13 cellular contexts compared by ENCODE assay signal in genomic region chr2:237978058-237978712, GRCh38. TPM values are rescaled to one million over a fixed set of nuclear protein-coding genes. Genes with fewer than 3 reads are reported as not detected.
DNase-seq lines count a peak whose midpoint lies in the region; ATAC-seq and TF ChIP-seq lines count a peak whose summit lies in the region.
"Had no signal": no experiment of that assay in that cellular context is flagged by ENCODE, and none has a peak within 500 bp of the region (broad histone marks: within the 10 kb centered on the region; RNA-seq: fewer than 3 reads in every experiment).

No MANE protein-coding gene starts in this region.

- no peak for TF ChIP-seq POLR2A in body of pancreas (IDR thresholded peaks at IDR 0.05)

- intact Hi-C loops in Right ventricle myocardium superior (cut with DNase I) (no loop called here), Right ventricle myocardium inferior (cut with DNase I) (no loop called here), body of pancreas (cut with DNase I) (no loop called here)

- WGBS in body of pancreas, 2 donors: 66 to 74% methylated on average over 5 to 8 of the region's 8 CpGs

- H3K27ac ChIP-seq in body of pancreas: no peak overlapping the region
- H3K27ac ChIP-seq: brain microvascular endothelial cell had no signal

- no peaks in the 10 kb centered on the region for H3K9me3 Mint-ChIP-seq in immature natural killer cell
- H3K9me3 Mint-ChIP-seq: stimulated activated naive CD8-positive, alpha-beta T cell treated with anti-CD3 and anti-CD28 coated beads, Interleukin-15, Interleukin-2, amounts not matched to agents 100 ng/mL and 50 ng/mL, for 24 hours had no signal

- peaks cover 0 to 1% (median 0%) of the 10 kb centered on the region in 3 donors for H3K27me3 Mint-ChIP-seq in immature natural killer cell (ENCODE audit: low read depth in 3 of 3)
- H3K27me3 Mint-ChIP-seq: CD4-positive, CD25-positive, alpha-beta regulatory T cell; stimulated activated naive CD8-positive, alpha-beta T cell treated with anti-CD3 and anti-CD28 coated beads, Interleukin-15, Interleukin-2, amounts not matched to agents 100 ng/mL and 50 ng/mL, for 24 hours had no signal

- H3K4me1 Mint-ChIP-seq in immature natural killer cell: peaks cover 72 to 83% of the 10 kb centered on the region in 2 donors

- DNase-seq in Right ventricle myocardium superior (no peak), Right ventricle myocardium inferior (ENCODE audit: missing footprints) (no peak), body of pancreas (peak in 3 of 4 donors; percentile 30 to 51 (median 47)), immature natural killer cell (no peak), NCI-H146 (lab: John Stamatoyannopoulos, UW) (no peak), NCI-H2227 (lab: John Stamatoyannopoulos, UW; ENCODE audit: unreplicated experiment) (no peak)
- DNase-seq: activated CD4-positive, CD25-positive, alpha-beta regulatory T cell treated with anti-CD3 and anti-CD28 coated beads, Interleukin-2, amount 50 U/mL, for 72 hours; brain microvascular endothelial cell; CD4-positive, CD25-positive, alpha-beta regulatory T cell; foreskin melanocyte had no signal

- H3K36me3 ChIP-seq in body of pancreas (replicated peaks in 1 of 2; ENCODE audit: insufficient read depth in 1 of 2, low read depth in 2 of 2): peaks cover 0 to 1% of the 10 kb centered on the region in 2 donors

- H3K4me3 Mint-ChIP-seq in immature natural killer cell: peak overlapping the region in 3 of 5 donors; percentile 58 to 73 (median 70)
- H3K4me3 Mint-ChIP-seq: stimulated activated naive CD8-positive, alpha-beta T cell treated with anti-CD3 and anti-CD28 coated beads, Interleukin-15, Interleukin-2, amounts not matched to agents 100 ng/mL and 50 ng/mL, for 24 hours had no signal

- ATAC-seq in Right ventricle myocardium superior (ENCODE audit: poor library complexity) (peak; percentile 30), Right ventricle myocardium inferior (no peak), body of pancreas (peak; percentile 21), GM21717 (IDR thresholded peaks at IDR 0.05; ENCODE audit: unreplicated experiment) (no peak), HG02938 (IDR thresholded peaks at IDR 0.05; ENCODE audit: unreplicated experiment) (no peak)

- no peaks in the 10 kb centered on the region for H3K9me3 ChIP-seq in body of pancreas

- H3K27me3 ChIP-seq in body of pancreas: no peaks in the 10 kb centered on the region
- H3K27me3 ChIP-seq: brain microvascular endothelial cell had no signal

- H3K27ac Mint-ChIP-seq in immature natural killer cell: peak overlapping the region; percentile 86 to 90 (median 89)

- H3K4me3 ChIP-seq in body of pancreas: no peak overlapping the region

- H3K4me1 ChIP-seq in body of pancreas: peaks cover 48% of the 10 kb centered on the region

- H3K36me3 Mint-ChIP-seq in immature natural killer cell: peaks cover 0 to 18% (median 8%) of the 10 kb centered on the region in 3 donors

- no peak for TF ChIP-seq CTCF in body of pancreas (IDR thresholded peaks at IDR 0.05)

RNA-seq across cellular contexts. Expression of gene UBE2F, which starts 11.4 kb away (rescaled TPM):
- total RNA-seq in Right ventricle myocardium superior (65.1 TPM), Right ventricle myocardium inferior (73.3 TPM), body of pancreas (10 to 100 TPM; 67.7 to 69.9 TPM)
- 100 to 1,000 TPM; 274 to 339 (median 323) TPM for polyA plus RNA-seq in immature natural killer cell

Comparison
In these comparisons a context has a peak if more than half of its experiments do, and no peak if none do; other contexts are left out.
1. ATAC-seq: peak in Right ventricle myocardium superior (single experiment) and body of pancreas (single experiment); none in Right ventricle myocardium inferior (single experiment), GM21717 (single experiment) and HG02938 (single experiment).
2. DNase-seq: peak in body of pancreas (3 of 4); none in Right ventricle myocardium superior (single experiment), Right ventricle myocardium inferior (single experiment), immature natural killer cell (0 of 3), NCI-H146 (single experiment) and NCI-H2227 (single experiment).